1 cellular context compared by ENCODE assay signal in genomic region chr12:68276400-68276930, GRCh38.
TF ChIP-seq lines count a peak whose summit lies in the region.

No MANE protein-coding gene starts in this region.

TF ChIP-seq in K562, 482 proteins besides CTCF, POLR2A, EP300 and RAD21:
- TF ChIP-seq CEBPG (CRISPR knock-in tag; IDR thresholded peaks at IDR 0.05), result no peak
- peak; percentile 22 to 28; a peak in 1 of 4 replicates for TF ChIP-seq CEBPG (tag; conservative IDR thresholded peaks at IDR 0.05 in 1 of 2, IDR thresholded peaks at IDR 0.05 in 1 of 2)
- TF ChIP-seq ZFP36 (IDR thresholded peaks at IDR 0.05; ENCODE audit: low read depth, low read length, partially characterized antibody), result peak; percentile 2
- no peak for TF ChIP-seq THRA (IDR thresholded peaks at IDR 0.05)
- no peak for TF ChIP-seq E2F5 (CRISPR knock-in tag; IDR thresholded peaks at IDR 0.05)
- 0 out of 2 replicates have a peak, but pooled peaks have one; percentile 24 for TF ChIP-seq CEBPB (tag; IDR thresholded peaks at IDR 0.05)
- no peak for TF ChIP-seq ZNF253 (CRISPR knock-in tag; conservative IDR thresholded peaks at IDR 0.05)
- no peak for TF ChIP-seq TEAD1 (CRISPR knock-in tag; IDR thresholded peaks at IDR 0.05)
- no peak for TF ChIP-seq ZBTB34 (CRISPR knock-in tag; IDR thresholded peaks at IDR 0.05)
- no peak for TF ChIP-seq ZNF445 (CRISPR knock-in tag; IDR thresholded peaks at IDR 0.05; ENCODE audit: low read depth)
- TF ChIP-seq NFRKB (IDR thresholded peaks at IDR 0.05; ENCODE audit: low read depth), result no peak
- no peak for TF ChIP-seq ZNF655 (CRISPR knock-in tag; IDR thresholded peaks at IDR 0.05)
- no peak for TF ChIP-seq RBM25 (IDR thresholded peaks at IDR 0.05; ENCODE audit: low read depth, low read length, severe bottlenecking)
- TF ChIP-seq CBX8 (IDR thresholded peaks at IDR 0.05; ENCODE audit: borderline replicate concordance, extremely low read depth, low read depth, low read length, poor library complexity, severe bottlenecking), result peak; percentile 1
TF ChIP-seq in K562: peak in this region for 4.
